ENCODE assay signal across 8 cellular contexts in genomic region chr12:118059645-118060275, GRCh38. TPM values are rescaled to one million over a fixed set of nuclear protein-coding genes. Genes with fewer than 3 reads are reported as not detected.
DNase-seq lines count a peak whose midpoint lies in the region; ATAC-seq and TF ChIP-seq lines count a peak whose summit lies in the region.

No MANE protein-coding gene starts in this region.

- peak overlapping the region; percentile 79 to 92 (median 88) for H3K4me3 Mint-ChIP-seq in naive thymus-derived CD8-positive, alpha-beta T cell

- DNase-seq in COLO829 (ENCODE audit: low spot score) (peak; percentile 57), NCI-H146 treated with DMSO at 0.1 percent for 48 hours (lab: John Stamatoyannopoulos, UW; ENCODE audit: unreplicated experiment) (peak; percentile 31), coronary artery (ENCODE audit: low spot score) (no peak), NCI-H2171 (lab: John Stamatoyannopoulos, UW) (no peak), SIG-M5 (lab: John Stamatoyannopoulos, UW) (no peak), NCI-H524 treated with DMSO at 0.1 percent for 48 hours (lab: John Stamatoyannopoulos, UW) (no peak)
- peak in 1 of 10 donors; percentile 6 for DNase-seq in naive thymus-derived CD8-positive, alpha-beta T cell
- DNase-seq in activated CD4-positive, CD25-positive, alpha-beta regulatory T cell treated with anti-CD3 and anti-CD28 coated beads, Interleukin-2, amount 50 U/mL, for 72 hours: no peak

- H3K36me3 Mint-ChIP-seq in naive thymus-derived CD8-positive, alpha-beta T cell: peaks cover 0 to 3% (median 0%) of the 10 kb centered on the region in 3 donors

- ATAC-seq in naive thymus-derived CD8-positive, alpha-beta T cell: no peak

- peak overlapping the region; percentile 89 to 98 (median 96) for H3K27ac Mint-ChIP-seq in naive thymus-derived CD8-positive, alpha-beta T cell

- no peaks in the 10 kb centered on the region for H3K27me3 Mint-ChIP-seq in naive thymus-derived CD8-positive, alpha-beta T cell

- peaks cover 0 to 3% (median 0%) of the 10 kb centered on the region in 9 donors for H3K9me3 Mint-ChIP-seq in naive thymus-derived CD8-positive, alpha-beta T cell

- peaks cover 32 to 57% (median 53%) of the 10 kb centered on the region in 4 donors for H3K4me1 Mint-ChIP-seq in naive thymus-derived CD8-positive, alpha-beta T cell

- POLR2A ChIA-PET in naive thymus-derived CD8-positive, alpha-beta T cell (lab: Charles Lee): interaction anchor here (1.3 kb wide), 1 partner anchor 76 kb away, joined by 8 read pairs; the partner anchor contains the start of gene PEBP1

- TF ChIP-seq CTCF in coronary artery (IDR thresholded peaks at IDR 0.05): no peak

- peak overlapping the region; percentile 97 to 100 for H3K27ac ChIP-seq in coronary artery

- H3K4me3 ChIP-seq in coronary artery: peak overlapping the region; percentile 96

RNA-seq across cellular contexts. Expression of gene WSB2, which starts 1.2 kb away (rescaled TPM):
- 10 to 100 TPM; 14.8 to 18.6 TPM for total RNA-seq in naive thymus-derived CD8-positive, alpha-beta T cell
- 10 to 100 TPM in 2 of 3 donors, 1 to 10 TPM in 1; 7.7 to 16.9 (median 12.4) TPM for polyA plus RNA-seq in naive thymus-derived CD8-positive, alpha-beta T cell

RNA-seq across cellular contexts. Expression of gene RFC5, which starts 43.3 kb away (rescaled TPM):
- total RNA-seq in naive thymus-derived CD8-positive, alpha-beta T cell: 10 to 100 TPM; 16.7 to 18.4 TPM
- polyA plus RNA-seq in naive thymus-derived CD8-positive, alpha-beta T cell: 10 to 100 TPM; 12.3 to 16.1 (median 12.5) TPM

RNA-seq across cellular contexts. Expression of gene VSIG10, which starts 44.1 kb away (rescaled TPM):
- 1 to 10 TPM; 3.2 to 5.0 TPM for total RNA-seq in naive thymus-derived CD8-positive, alpha-beta T cell
- 1 to 10 TPM; 2.0 to 3.1 (median 2.1) TPM for polyA plus RNA-seq in naive thymus-derived CD8-positive, alpha-beta T cell

Comparison
In these comparisons a context has a peak if more than half of its experiments do, and no peak if none do; other contexts are left out.
1. DNase-seq: peak in COLO829 (single experiment) and NCI-H146 treated with DMSO at 0.1 percent for 48 hours (single experiment); none in coronary artery (single experiment), NCI-H2171 (single experiment), SIG-M5 (single experiment), NCI-H524 treated with DMSO at 0.1 percent for 48 hours (single experiment) and activated CD4-positive, CD25-positive, alpha-beta regulatory T cell treated with anti-CD3 and anti-CD28 coated beads, Interleukin-2, amount 50 U/mL, for 72 hours (single experiment).